Comparison of ENCODE assay signal across 21 cellular contexts in the genomic region with DNA sequence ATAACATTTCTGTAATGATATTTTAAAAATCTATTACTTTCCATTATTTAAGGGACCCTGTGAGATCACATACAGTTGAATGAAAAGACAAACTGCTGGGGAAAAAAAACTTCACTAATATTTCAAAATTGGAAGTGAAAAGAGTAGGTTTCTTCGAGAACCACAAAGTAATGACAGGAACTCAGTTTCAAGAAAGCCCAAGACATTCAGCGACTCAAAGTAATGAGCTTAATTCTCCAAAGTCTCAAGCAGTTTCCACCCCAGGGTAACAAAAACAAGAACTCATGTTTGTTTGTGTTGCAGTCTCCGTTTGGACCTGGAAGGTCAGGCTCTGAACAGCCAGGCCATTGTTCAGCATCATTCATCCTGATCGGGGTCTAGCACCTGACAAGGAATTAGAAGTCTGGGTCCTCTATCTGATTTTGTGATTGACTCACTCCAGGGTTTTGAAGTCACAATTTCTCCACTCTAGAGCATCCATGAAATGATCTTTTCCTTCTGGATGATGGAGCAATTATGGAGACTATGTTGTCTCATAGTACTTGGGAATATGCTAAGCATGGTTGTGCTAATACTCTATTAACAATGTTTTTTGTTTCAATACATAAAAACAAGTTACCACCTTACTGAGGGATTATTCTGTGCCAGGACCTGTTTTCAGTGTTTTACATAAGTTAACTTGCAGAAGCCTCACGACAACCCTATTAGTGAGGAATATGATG.
"Had no signal": no experiment of that assay in that cellular context is flagged by ENCODE, and none has a peak within 500 bp of the region (broad histone marks: within the 10 kb centered on the region; RNA-seq: fewer than 3 reads in every experiment).

No MANE protein-coding gene starts in this region.

- ATAC-seq: activated CD8-positive, alpha-beta memory T cell treated with anti-CD3 and anti-CD28 coated beads, Interleukin-2, amount 10 ng/mL, durations not matched to agents 7 days and 5 days; activated T-cell treated with anti-CD3 and anti-CD28 coated beads, Interleukin-2, amount 50 U/mL, for 4 hours; Right ventricle myocardium inferior; T-cell had no signal

- FAIRE-seq: astrocyte, TTC549 had no signal

- DNase-seq: activated B cell treated with CpG ODN at 0.5 μM for 24 hours; activated CD4-positive, alpha-beta T cell treated with anti-CD3 and anti-CD28 coated beads for 1 hour; activated CD4-positive, alpha-beta T cell treated with anti-CD3 and anti-CD28 coated beads, Interleukin-2, amount 10 ng/mL, durations not matched to agents 24 days and 14 days; activated CD4-positive, alpha-beta T cell treated with anti-CD3 and anti-CD28 coated beads, Interleukin-2, amount 50 U/mL, for 48 hours; activated CD8-positive, alpha-beta memory T cell treated with anti-CD3 and anti-CD28 coated beads, Interleukin-2, amount 10 ng/mL, durations not matched to agents 7 days and 5 days; activated effector memory CD4-positive, alpha-beta T cell treated with anti-CD3 and anti-CD28 coated beads, Interleukin-2, amount 50 U/mL, for 16 hours; activated naive CD4-positive, alpha-beta T cell treated with anti-CD3 and anti-CD28 coated beads for 36 hours; activated T-cell treated with anti-CD3 and anti-CD28 coated beads, Interleukin-2, amount 50 U/mL, for 4 hours; amygdala; Kasumi-1; NCI-H1048; NCI-H187 treated with DMSO at 0.1 percent for 48 hours; NCI-H2081 treated with DMSO at 0.1 percent for 48 hours; NCI-H446; T-cell; T-helper 2 cell; T1000 had no signal

- H3K4me3 ChIP-seq: SK-N-MC had no signal

- H3K27ac ChIP-seq: SK-N-MC had no signal
